1 cellular context compared by ENCODE assay signal in genomic region chr10:32378371-32379301, GRCh38.
A peak's percentile ranks its signal among the peaks of the same experiment; 100 is the strongest.
TF ChIP-seq lines count a peak whose summit lies in the region.

No MANE protein-coding gene starts in this region.

TF ChIP-seq in K562, 482 proteins besides CTCF, POLR2A, EP300 and RAD21 (continued from another document):
- no peak for TF ChIP-seq XRCC3 (IDR thresholded peaks at IDR 0.05)
- 0 out of 2 replicates have a peak, but pooled peaks have one; percentile 64 for TF ChIP-seq MIER1 (IDR thresholded peaks at IDR 0.05; ENCODE audit: low read depth)
- TF ChIP-seq PHB2 (IDR thresholded peaks at IDR 0.05; ENCODE audit: low read depth): no peak
- TF ChIP-seq RFX5 (IDR thresholded peaks at IDR 0.05; ENCODE audit: low read depth, low read length): no peak
- no peak for TF ChIP-seq HLTF (IDR thresholded peaks at IDR 0.05)
- peak; percentile 84 for TF ChIP-seq ZNF512 (tag; IDR thresholded peaks at IDR 0.05)
